ENCODE assay signal across 8 cellular contexts in genomic region chr6:116572162-116572561, GRCh38. TPM values are rescaled to one million over a fixed set of nuclear protein-coding genes. Genes with fewer than 3 reads are reported as not detected.
A peak's percentile ranks its signal among the peaks of the same experiment; 100 is the strongest.
DNase-seq lines count a peak whose midpoint lies in the region; ATAC-seq and TF ChIP-seq lines count a peak whose summit lies in the region.

No MANE protein-coding gene starts in this region.

- TF ChIP-seq CTCF in psoas muscle (IDR thresholded peaks at IDR 0.05), result no peak

- no peaks in the 10 kb centered on the region for H3K27me3 Mint-ChIP-seq in activated T-helper 17 cell treated with anti-CD3 and anti-CD28 coated beads, Interleukin-2, amount 50 U/mL, for 72 hours

- ATAC-seq in activated T-helper 17 cell treated with anti-CD3 and anti-CD28 coated beads, Interleukin-2, amount 50 U/mL, for 72 hours (replicated peaks), result no peak
- peak; percentile 12 to 31 for ATAC-seq in left cardiac atrium
- ATAC-seq in psoas muscle, result peak in 3 of 4 donors; percentile 24 to 53 (median 40)
- no peak for ATAC-seq in HG03439 (IDR thresholded peaks at IDR 0.05; ENCODE audit: unreplicated experiment)
- ATAC-seq in GM21737 (IDR thresholded peaks at IDR 0.05; ENCODE audit: unreplicated experiment), result no peak

- H3K4me1 Mint-ChIP-seq in activated T-helper 17 cell treated with anti-CD3 and anti-CD28 coated beads, Interleukin-2, amount 50 U/mL, for 72 hours, result peaks cover 20% of the 10 kb centered on the region

- DNase-seq in GM03348 (ENCODE audit: low spot score), result peak; percentile 41
- DNase-seq in LHCN-M2 (ENCODE audit: low read depth), result peak; percentile 34
- peak; percentile 35 for DNase-seq in left cardiac atrium
- DNase-seq in psoas muscle, result peak; percentile 18 to 59
- DNase-seq in A172 (ENCODE audit: low spot score), result no peak

- H3K9me3 ChIP-seq in psoas muscle, result no peaks in the 10 kb centered on the region

- H3K27ac ChIP-seq in psoas muscle, result peak overlapping the region; percentile 90

- peaks cover 4 to 27% of the 10 kb centered on the region in 2 donors for H3K36me3 ChIP-seq in psoas muscle (ENCODE audit: insufficient read depth in 1 of 2, low read depth in 1 of 2)

- H3K4me3 Mint-ChIP-seq in activated T-helper 17 cell treated with anti-CD3 and anti-CD28 coated beads, Interleukin-2, amount 50 U/mL, for 72 hours, result peak overlapping the region; percentile 93

- H3K9me3 Mint-ChIP-seq in activated T-helper 17 cell treated with anti-CD3 and anti-CD28 coated beads, Interleukin-2, amount 50 U/mL, for 72 hours, result no peaks in the 10 kb centered on the region

- peak overlapping the region; percentile 87 for H3K4me3 ChIP-seq in psoas muscle

- intact Hi-C loops in left cardiac atrium (cut with DNase I) (no loop called here), psoas muscle (cut with DNase I) (loop anchor here in 1 of 2 donors (5.0 kb wide), 1 partner anchor 95 kb away; the partner anchor contains the start of gene ZUP1)

- peaks cover 28% of the 10 kb centered on the region for H3K4me1 ChIP-seq in psoas muscle

- peak overlapping the region; percentile 98 for H3K27ac Mint-ChIP-seq in activated T-helper 17 cell treated with anti-CD3 and anti-CD28 coated beads, Interleukin-2, amount 50 U/mL, for 72 hours

- no peaks in the 10 kb centered on the region for H3K27me3 ChIP-seq in psoas muscle (ENCODE audit: insufficient read depth in 3 of 3, low read length in 2 of 3)

- WGBS in psoas muscle, 3 donors, result 0 to 2% (median 1%) methylated on average over 7 of the region's 7 CpGs

- peaks cover 33% of the 10 kb centered on the region for H3K36me3 Mint-ChIP-seq in activated T-helper 17 cell treated with anti-CD3 and anti-CD28 coated beads, Interleukin-2, amount 50 U/mL, for 72 hours (ENCODE audit: low read depth)

RNA-seq across cellular contexts. Expression of gene RWDD1, which starts 0.9 kb away (rescaled TPM):
- total RNA-seq in LHCN-M2 (2014; rRNA removed), result 46.8 and 61.5 TPM in 2 replicates
- 46.5 TPM for polyA plus RNA-seq in LHCN-M2 (2012)
- 10 to 100 TPM; 24.4 to 44.6 TPM for total RNA-seq in activated T-helper 17 cell treated with anti-CD3 and anti-CD28 coated beads, Interleukin-2, amount 50 U/mL, for 72 hours
- total RNA-seq in left cardiac atrium, result 10 to 100 TPM; 52.7 to 61.5 TPM
- 10 to 100 TPM; 49.5 to 71.4 (median 69.3) TPM for total RNA-seq in psoas muscle
- polyA plus RNA-seq in psoas muscle, result 100 to 1,000 TPM in 1 of 3 donors, 10 to 100 TPM in 2; 72.0 to 153 (median 86.5) TPM
- total RNA-seq in A172 (2014; rRNA removed; shearing (Covaris generic)), result 51.8 and 93.1 TPM in 2 replicates

RNA-seq across cellular contexts. Expression of gene CALHM4, which starts 18.6 kb away (rescaled TPM):
- total RNA-seq in LHCN-M2 (2014; rRNA removed) (0.26 and 1.3 TPM in 2 replicates), left cardiac atrium (not detected), psoas muscle (1 to 10 TPM in 1 of 4 donors, under 1 TPM in 2, not detected in 1; 0.27 to 1.2 (median 0.34) TPM)
- polyA plus RNA-seq in LHCN-M2 (2012), result not detected
- total RNA-seq in activated T-helper 17 cell treated with anti-CD3 and anti-CD28 coated beads, Interleukin-2, amount 50 U/mL, for 72 hours, result not detected
- under 1 TPM in 2 of 3 donors, not detected in 1; 0.07 to 0.86 TPM for polyA plus RNA-seq in psoas muscle
- not detected in 2 replicates for total RNA-seq in A172 (2014; rRNA removed; shearing (Covaris generic))

RNA-seq across cellular contexts. Expression of gene TRAPPC3L, which starts 26.7 kb away (rescaled TPM):
- total RNA-seq in LHCN-M2 (2014; rRNA removed) (0.06 TPM in 1 of 2 replicates, not detected in the other), left cardiac atrium (under 1 TPM; 0.24 TPM), psoas muscle (not detected)
- polyA plus RNA-seq in LHCN-M2 (2012), result 0.04 TPM
- total RNA-seq in activated T-helper 17 cell treated with anti-CD3 and anti-CD28 coated beads, Interleukin-2, amount 50 U/mL, for 72 hours, result not detected
- under 1 TPM; 0.03 to 0.16 (median 0.06) TPM for polyA plus RNA-seq in psoas muscle
- total RNA-seq in A172 (2014; rRNA removed; shearing (Covaris generic)), result not detected in 2 replicates

RNA-seq across cellular contexts. Expression of gene RSPH4A, which starts 44.1 kb away (rescaled TPM):
- total RNA-seq in LHCN-M2 (2014; rRNA removed), result 0.26 and 0.57 TPM in 2 replicates
- 0.17 TPM for polyA plus RNA-seq in LHCN-M2 (2012)
- total RNA-seq in activated T-helper 17 cell treated with anti-CD3 and anti-CD28 coated beads, Interleukin-2, amount 50 U/mL, for 72 hours, result under 1 TPM in 1 of 2 donors, not detected in 1; 0.28 TPM
- total RNA-seq in left cardiac atrium, result under 1 TPM; 0.12 to 0.31 TPM
- under 1 TPM in 3 of 4 donors, not detected in 1; 0.21 to 0.71 (median 0.38) TPM for total RNA-seq in psoas muscle
- under 1 TPM; 0.13 to 0.22 (median 0.14) TPM for polyA plus RNA-seq in psoas muscle
- not detected in 2 replicates for total RNA-seq in A172 (2014; rRNA removed; shearing (Covaris generic))

Comparison
In these comparisons a context has a peak if more than half of its experiments do, and no peak if none do; other contexts are left out.
1. ATAC-seq: peak in left cardiac atrium (2 of 2) and psoas muscle (3 of 4); none in activated T-helper 17 cell treated with anti-CD3 and anti-CD28 coated beads, Interleukin-2, amount 50 U/mL, for 72 hours (single experiment), HG03439 (single experiment) and GM21737 (single experiment).